Comparison of ENCODE assay signal across 8 cellular contexts in the genomic region with DNA sequence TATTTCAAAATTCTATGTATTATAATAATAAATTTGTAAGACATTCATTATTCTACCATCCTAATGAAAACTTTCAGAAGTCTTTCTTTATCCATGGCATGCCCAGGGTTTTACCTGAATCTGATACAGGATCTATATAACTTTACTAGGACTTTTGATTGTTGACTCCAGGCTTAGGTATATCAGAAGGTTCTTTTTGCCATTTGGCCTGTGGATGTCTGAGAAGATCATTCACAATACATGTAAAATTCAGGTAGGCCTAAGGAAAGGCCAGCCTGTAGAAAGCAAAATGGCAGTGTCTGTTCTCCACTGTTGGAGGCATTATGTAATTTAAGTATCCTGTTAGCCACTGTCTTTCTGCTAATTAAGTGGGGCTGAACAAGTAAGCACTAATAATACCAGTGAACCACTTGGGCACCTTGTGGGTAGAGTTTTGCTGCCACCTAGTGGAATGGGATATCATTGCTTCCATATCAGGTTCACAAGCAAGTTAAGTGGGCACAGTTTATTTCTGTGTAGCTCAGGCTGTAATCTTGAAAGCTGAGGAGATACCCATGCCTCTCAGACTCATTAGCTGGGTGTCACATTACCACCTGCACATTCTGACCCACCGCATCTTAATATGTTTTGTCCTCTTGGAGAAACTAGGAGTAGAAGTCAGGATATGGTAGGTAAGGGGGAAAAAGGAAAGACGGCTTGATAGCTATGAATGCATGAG.
DNase-seq lines count a peak whose midpoint lies in the region; ATAC-seq lines count a peak whose summit lies in the region.

No MANE protein-coding gene starts in this region.

- H3K27me3 Mint-ChIP-seq in activated CD4-positive, alpha-beta memory T cell treated with anti-CD3 and anti-CD28 coated beads for 36 hours, result no peaks in the 10 kb centered on the region

- peak; percentile 85 for ATAC-seq in GM19395 (IDR thresholded peaks at IDR 0.05; ENCODE audit: unreplicated experiment)
- ATAC-seq in HG03571 (IDR thresholded peaks at IDR 0.05; ENCODE audit: unreplicated experiment), result peak; percentile 85

- CTCF ChIA-PET in activated CD4-positive, alpha-beta memory T cell treated with anti-CD3 and anti-CD28 coated beads for 36 hours (lab: Charles Lee), result interaction anchor here (0.7 to 2.1 kb wide), 32 partner anchors 9 to 481 kb away, joined by 3 to 11 read pairs (median 4); partner anchors contain the start of genes HERPUD2 and SEPTIN7

- DNase-seq in CD1c-positive myeloid dendritic cell (ENCODE audit: extremely low spot score), result peak; percentile 84
- peak; percentile 89 for DNase-seq in NCI-H82 (lab: John Stamatoyannopoulos, UW)
- DNase-seq in activated CD4-positive, alpha-beta memory T cell treated with anti-CD3 and anti-CD28 coated beads for 36 hours, result peak; percentile 70
- peak; percentile 37 for DNase-seq in effector CD8-positive, alpha-beta T cell (lab: John Stamatoyannopoulos, UW)
- peak; percentile 91 for DNase-seq in medulla oblongata (ENCODE audit: extremely low spot score)
- peak; percentile 41 to 43 for DNase-seq in stimulated activated CD8-positive, alpha-beta memory T cell treated with anti-CD3 and anti-CD28 coated beads, Interleukin-4, amount 100 ng/mL, for 1 hour (ENCODE audit: low read depth in 2 of 2, low spot score in 1 of 2)

- no peaks in the 10 kb centered on the region for H3K4me1 Mint-ChIP-seq in activated CD4-positive, alpha-beta memory T cell treated with anti-CD3 and anti-CD28 coated beads for 36 hours (ENCODE audit: low read depth)

- POLR2A ChIA-PET in activated CD4-positive, alpha-beta memory T cell treated with anti-CD3 and anti-CD28 coated beads for 36 hours (lab: Charles Lee), result no interaction called here

- H3K36me3 Mint-ChIP-seq in activated CD4-positive, alpha-beta memory T cell treated with anti-CD3 and anti-CD28 coated beads for 36 hours, result peaks cover 12% of the 10 kb centered on the region

- H3K4me3 Mint-ChIP-seq in activated CD4-positive, alpha-beta memory T cell treated with anti-CD3 and anti-CD28 coated beads for 36 hours, result no peak overlapping the region

- intact Hi-C loops in activated CD4-positive, alpha-beta memory T cell treated with anti-CD3 and anti-CD28 coated beads for 36 hours (cut with micrococcal nuclease), result loop anchor here (1.0 to 10.0 kb wide), 5 partner anchors 104 to 482 kb away; partner anchors contain the start of gene SEPTIN7

- H3K27ac Mint-ChIP-seq in activated CD4-positive, alpha-beta memory T cell treated with anti-CD3 and anti-CD28 coated beads for 36 hours, result no peak overlapping the region

- no peaks in the 10 kb centered on the region for H3K9me3 Mint-ChIP-seq in activated CD4-positive, alpha-beta memory T cell treated with anti-CD3 and anti-CD28 coated beads for 36 hours

Comparison
In these comparisons a context has a peak if more than half of its experiments do, and no peak if none do; other contexts are left out.
1. Peak in every context shown above with its lines: DNase-seq and ATAC-seq.
2. DNase-seq: peak in every context shown above with its lines; median percentile 91 in medulla oblongata; 89 in NCI-H82; 84 in CD1c-positive myeloid dendritic cell; 70 in activated CD4-positive, alpha-beta memory T cell treated with anti-CD3 and anti-CD28 coated beads for 36 hours; 42 in stimulated activated CD8-positive, alpha-beta memory T cell treated with anti-CD3 and anti-CD28 coated beads, Interleukin-4, amount 100 ng/mL, for 1 hour; 37 in effector CD8-positive, alpha-beta T cell.